16 cellular contexts compared by ENCODE assay signal in the genomic region with DNA sequence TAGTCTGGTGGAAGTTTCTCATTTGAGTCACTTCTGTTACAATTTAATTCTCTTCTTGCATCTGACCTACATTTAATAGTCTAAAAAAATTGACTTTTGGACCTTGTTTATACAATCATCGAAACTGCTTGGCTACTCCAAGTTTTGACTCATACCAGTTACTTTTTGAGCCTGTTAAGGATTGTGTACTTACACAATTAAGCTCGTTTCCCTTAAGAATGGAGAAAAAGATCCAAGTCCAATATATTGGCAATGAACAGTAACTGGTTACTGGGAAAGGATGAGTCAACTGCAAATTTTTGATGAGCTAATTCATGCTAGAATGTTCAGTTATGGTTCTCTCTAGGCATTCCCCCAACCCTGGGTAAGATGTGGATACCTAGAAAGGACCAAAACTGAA. TPM values are rescaled to one million over a fixed set of nuclear protein-coding genes. Genes with fewer than 3 reads are reported as not detected.
"Had no signal": no experiment of that assay in that cellular context is flagged by ENCODE, and none has a peak within 500 bp of the region (broad histone marks: within the 10 kb centered on the region; RNA-seq: fewer than 3 reads in every experiment).

No MANE protein-coding gene starts in this region.

- H3K9me3 Mint-ChIP-seq: activated naive CD4-positive, alpha-beta T cell treated with anti-CD3 and anti-CD28 coated beads, Interleukin-2, amount 50 U/mL, for 24 hours; stimulated activated memory B cell treated with anti-CD40 and anti-IgM and Interleukin-4, amounts not matched to agents 10 μg/mL and 1 μg/mL and 100 μg/mL, for 72 hours; T-helper 1 cell treated with Interleukin-12 subunit alpha and Interleukin-12 subunit beta and Interleukin-4 antibody, amounts not matched to agents 30 μg/mL and 1 μg/mL, for 36 hours had no signal

- H3K27me3 Mint-ChIP-seq: stimulated activated memory B cell treated with anti-CD40 and anti-IgM and Interleukin-4, amounts not matched to agents 10 μg/mL and 1 μg/mL and 100 μg/mL, for 72 hours had no signal

- H3K4me3 ChIP-seq: cardiac muscle cell, esophagus squamous epithelium, ovary, tibial nerve, vagina had no signal

- FAIRE-seq: TTC549 had no signal

- H3K36me3 Mint-ChIP-seq: activated naive CD4-positive, alpha-beta T cell treated with anti-CD3 and anti-CD28 coated beads, Interleukin-2, amount 50 U/mL, for 24 hours; stimulated activated memory B cell treated with anti-CD40 and anti-IgM and Interleukin-4, amounts not matched to agents 10 μg/mL and 1 μg/mL and 100 μg/mL, for 72 hours had no signal

- H3K4me3 Mint-ChIP-seq: activated naive CD4-positive, alpha-beta T cell treated with anti-CD3 and anti-CD28 coated beads, Interleukin-2, amount 50 U/mL, for 24 hours; stimulated activated memory B cell treated with anti-CD40 and anti-IgM and Interleukin-4, amounts not matched to agents 10 μg/mL and 1 μg/mL and 100 μg/mL, for 72 hours; T-helper 1 cell treated with Interleukin-12 subunit alpha and Interleukin-12 subunit beta and Interleukin-4 antibody, amounts not matched to agents 30 μg/mL and 1 μg/mL, for 36 hours had no signal

- H3K27me3 ChIP-seq: cardiac muscle cell, esophagus squamous epithelium, ovary, vagina had no signal

- H3K4me1 ChIP-seq: tibial nerve, vagina had no signal

- H3K36me3 ChIP-seq: cardiac muscle cell, esophagus squamous epithelium, ovary, tibial nerve, vagina had no signal

- ATAC-seq: stimulated activated memory B cell treated with anti-CD40 and anti-IgM and Interleukin-4, amounts not matched to agents 10 μg/mL and 1 μg/mL and 100 μg/mL, for 72 hours had no signal

- DNase-seq: activated CD4-positive, CD25-positive, alpha-beta regulatory T cell; activated effector memory CD4-positive, alpha-beta T cell treated with Interleukin-2 at 50 U/mL for 16 hours; activated T-cell treated with anti-CD3 and anti-CD28 coated beads, Interleukin-2, amount 50 U/mL, for 1 hour; esophagus squamous epithelium; hypothalamus; ovary; retina had no signal

- H3K27ac Mint-ChIP-seq: activated naive CD4-positive, alpha-beta T cell treated with anti-CD3 and anti-CD28 coated beads, Interleukin-2, amount 50 U/mL, for 24 hours; stimulated activated memory B cell treated with anti-CD40 and anti-IgM and Interleukin-4, amounts not matched to agents 10 μg/mL and 1 μg/mL and 100 μg/mL, for 72 hours; T-helper 1 cell treated with Interleukin-12 subunit alpha and Interleukin-12 subunit beta and Interleukin-4 antibody, amounts not matched to agents 30 μg/mL and 1 μg/mL, for 36 hours had no signal

- H3K4me1 Mint-ChIP-seq: activated naive CD4-positive, alpha-beta T cell treated with anti-CD3 and anti-CD28 coated beads, Interleukin-2, amount 50 U/mL, for 24 hours; stimulated activated memory B cell treated with anti-CD40 and anti-IgM and Interleukin-4, amounts not matched to agents 10 μg/mL and 1 μg/mL and 100 μg/mL, for 72 hours had no signal

- H3K9me3 ChIP-seq: esophagus squamous epithelium, ovary, tibial nerve, vagina had no signal

- H3K27ac ChIP-seq: cardiac muscle cell, esophagus squamous epithelium, ovary, tibial nerve, vagina had no signal

RNA-seq across cellular contexts. Expression of gene DCX, which starts 58.2 kb away (rescaled TPM):
- total RNA-seq: mesenteric fat pad, subcutaneous adipose tissue, vagina had no signal
